In the genomic region with DNA sequence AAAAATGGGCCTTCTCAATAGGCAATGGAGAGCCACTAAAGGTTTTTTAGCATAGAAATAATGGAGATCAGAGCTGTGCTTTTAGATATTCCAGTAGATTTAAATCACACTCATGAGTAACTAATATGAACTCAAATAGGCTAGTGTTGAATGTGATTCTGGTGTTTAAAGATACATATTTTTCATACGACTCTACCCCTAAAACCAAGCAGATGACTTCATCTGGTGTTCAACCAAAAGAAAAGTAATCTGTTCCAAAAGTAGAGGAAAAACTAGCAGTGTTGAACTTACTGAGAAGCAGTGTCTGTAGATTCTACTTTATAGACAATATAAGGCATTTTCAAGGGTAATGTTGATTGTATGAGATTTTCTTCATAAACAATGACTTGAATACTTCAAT, we compare ENCODE assay signal across 25 cellular contexts.
"Had no signal": no experiment of that assay in that cellular context is flagged by ENCODE, and none has a peak within 500 bp of the region (broad histone marks: within the 10 kb centered on the region; RNA-seq: fewer than 3 reads in every experiment).

No MANE protein-coding gene starts in this region.

- ATAC-seq: activated CD8-positive, alpha-beta T cell treated with anti-CD3 and anti-CD28 coated beads, Interleukin-2, amount 10 ng/mL, durations not matched to agents 7 days and 5 days; gastrocnemius medialis; left cardiac atrium; pancreas; right cardiac atrium; stimulated activated naive CD8-positive, alpha-beta T cell treated with anti-CD3 and anti-CD28 coated beads, Interleukin-15, Interleukin-2, amounts not matched to agents 100 U/mL and 50 U/mL, for 24 hours; T-cell had no signal

- H3K27ac ChIP-seq: adrenal gland, ascending aorta, coronary artery, gastrocnemius medialis, pancreas, thyroid gland had no signal

- H3K9me3 Mint-ChIP-seq: activated naive CD4-positive, alpha-beta T cell treated with anti-CD3 and anti-CD28 coated beads, Interleukin-2, amount 50 U/mL, for 24 hours; activated T-helper 1 cell treated with anti-CD3 and anti-CD28 coated beads, Interleukin-12 subunit alpha, Interleukin-12 subunit beta, Interleukin-2, Interleukin-4 antibody, amounts not matched to agents 30 ng/mL and 10 ng/mL and 1 ng/mL, durations not matched to agents 14 hours and 24 hours and 36 hours; nephron progenitor cell; T-cell had no signal

- H3K4me3 ChIP-seq: adrenal gland, ascending aorta, coronary artery, gastrocnemius medialis, pancreas, thyroid gland had no signal

- H3K9me3 ChIP-seq: adrenal gland, ascending aorta, gastrocnemius medialis, pancreas, thyroid gland had no signal

- FAIRE-seq: endometrium, pancreas had no signal

- H3K27me3 ChIP-seq: adrenal gland, ascending aorta, gastrocnemius medialis, pancreas, thyroid gland had no signal

- H3K36me3 Mint-ChIP-seq: activated naive CD4-positive, alpha-beta T cell treated with anti-CD3 and anti-CD28 coated beads, Interleukin-2, amount 50 U/mL, for 24 hours; T-cell had no signal

- H3K27ac Mint-ChIP-seq: activated CD8-positive, alpha-beta T cell treated with anti-CD3 and anti-CD28 coated beads, Interleukin-2, amount 10 ng/mL, durations not matched to agents 7 days and 5 days; activated naive CD4-positive, alpha-beta T cell treated with anti-CD3 and anti-CD28 coated beads, Interleukin-2, amount 50 U/mL, for 24 hours; activated T-helper 1 cell treated with anti-CD3 and anti-CD28 coated beads, Interleukin-12 subunit alpha, Interleukin-12 subunit beta, Interleukin-2, Interleukin-4 antibody, amounts not matched to agents 30 ng/mL and 10 ng/mL and 1 ng/mL, durations not matched to agents 14 hours and 24 hours and 36 hours; nephron progenitor cell; T-cell had no signal

- H3K36me3 ChIP-seq: adrenal gland, ascending aorta, gastrocnemius medialis, pancreas, thyroid gland had no signal

- DNase-seq: activated CD4-positive, alpha-beta T cell treated with anti-CD3 and anti-CD28 coated beads for 1 hour; activated CD4-positive, alpha-beta T cell treated with anti-CD3 and anti-CD28 coated beads, Interleukin-2, amount 50 U/mL, for 1 hour; activated CD8-positive, alpha-beta T cell treated with anti-CD3 and anti-CD28 coated beads, Interleukin-2, amount 10 ng/mL, durations not matched to agents 7 days and 5 days; activated gamma-delta T cell; adrenal gland; cerebellar nuclear complex; effector CD4-positive, alpha-beta T cell; erythroblast; gastrocnemius medialis; hippocampal formation; left cardiac atrium; nephron progenitor cell; pancreas; right cardiac atrium; stimulated activated CD4-positive, alpha-beta T cell treated with anti-CD3 and anti-CD28 coated beads, Interleukin-12 subunit alpha, Interleukin-12 subunit beta, amount 100 ng/mL, for 4 hours; stimulated activated CD4-positive, alpha-beta T cell treated with anti-CD3 and anti-CD28 coated beads, Interleukin-4, amount 100 ng/mL, for 4 hours; stimulated activated naive CD8-positive, alpha-beta T cell treated with anti-CD3 and anti-CD28 coated beads, Interleukin-15, Interleukin-2, amounts not matched to agents 100 U/mL and 50 U/mL, for 24 hours; substantia nigra; T-cell; thyroid gland had no signal

- H3K4me3 Mint-ChIP-seq: activated CD8-positive, alpha-beta T cell treated with anti-CD3 and anti-CD28 coated beads, Interleukin-2, amount 10 ng/mL, durations not matched to agents 7 days and 5 days; activated naive CD4-positive, alpha-beta T cell treated with anti-CD3 and anti-CD28 coated beads, Interleukin-2, amount 50 U/mL, for 24 hours; activated T-helper 1 cell treated with anti-CD3 and anti-CD28 coated beads, Interleukin-12 subunit alpha, Interleukin-12 subunit beta, Interleukin-2, Interleukin-4 antibody, amounts not matched to agents 30 ng/mL and 10 ng/mL and 1 ng/mL, durations not matched to agents 14 hours and 24 hours and 36 hours; nephron progenitor cell; T-cell had no signal
